ENCODE assay signal across 8 cellular contexts in the genomic region with DNA sequence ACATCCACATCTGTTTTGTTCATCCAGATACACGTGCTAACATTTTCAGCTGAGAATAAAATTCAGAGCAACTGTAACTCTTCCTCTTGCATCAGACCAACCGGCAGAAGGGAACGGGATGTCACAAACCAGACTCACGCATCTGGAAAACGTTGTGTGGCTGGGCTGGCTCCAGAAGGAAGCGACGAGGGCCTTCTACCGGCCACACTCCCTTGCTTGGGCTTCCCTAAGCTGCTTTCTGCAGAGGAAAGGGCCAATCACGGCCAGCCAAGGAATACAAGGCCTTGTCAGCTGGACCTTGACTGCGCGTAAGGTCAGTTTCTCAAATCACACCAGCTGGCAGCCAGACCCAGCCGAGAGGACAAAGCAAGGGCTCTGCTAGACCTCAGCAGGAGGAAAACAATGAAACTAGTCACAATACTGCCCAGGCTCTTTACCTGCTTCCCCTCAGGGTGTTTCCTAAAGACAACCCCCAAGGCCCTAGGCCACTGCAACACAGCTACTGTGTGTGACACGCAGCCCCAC.
DNase-seq lines count a peak whose midpoint lies in the region; ATAC-seq and TF ChIP-seq lines count a peak whose summit lies in the region.

No MANE protein-coding gene starts in this region.

- peaks cover 27% of the 10 kb centered on the region for H3K36me3 Mint-ChIP-seq in activated naive CD4-positive, alpha-beta T cell treated with anti-CD3 and anti-CD28 coated beads for 36 hours (ENCODE audit: low read depth)
- peaks cover 25% of the 10 kb centered on the region for H3K36me3 Mint-ChIP-seq in type B pancreatic cell

- no peaks in the 10 kb centered on the region for H3K9me3 Mint-ChIP-seq in activated naive CD4-positive, alpha-beta T cell treated with anti-CD3 and anti-CD28 coated beads for 36 hours
- H3K9me3 Mint-ChIP-seq in type B pancreatic cell: no peaks in the 10 kb centered on the region

- H3K27ac ChIP-seq in coronary artery: peak overlapping the region; percentile 74 to 86
- peak overlapping the region; percentile 65 to 95 for H3K27ac ChIP-seq in lung (ENCODE audit: low read depth in 1 of 2, low read length in 1 of 2)

- peak; percentile 78 for ATAC-seq in lung (ENCODE audit: insufficient read depth, low FRiP score)
- ATAC-seq in GM21381 (IDR thresholded peaks at IDR 0.05; ENCODE audit: unreplicated experiment): no peak
- no peak for ATAC-seq in GM18861 (IDR thresholded peaks at IDR 0.05; ENCODE audit: unreplicated experiment)
- no peak for ATAC-seq in HG02840 (IDR thresholded peaks at IDR 0.05; ENCODE audit: low FRiP score, unreplicated experiment)

- CTCF ChIA-PET in activated naive CD4-positive, alpha-beta T cell treated with anti-CD3 and anti-CD28 coated beads for 36 hours (lab: Charles Lee): interaction anchor here (1.1 to 1.2 kb wide), 2 partner anchors 25 to 40 kb away, joined by 3 to 4 read pairs; no protein-coding TSS in a partner anchor

- intact Hi-C loops in activated naive CD4-positive, alpha-beta T cell treated with anti-CD3 and anti-CD28 coated beads for 36 hours (cut with micrococcal nuclease): loop anchor here (2.0 kb wide), 1 partner anchor 40 kb away; no protein-coding TSS in a partner anchor

- WGBS in lung, 2 donors: 13 to 34% methylated on average over 13 of the region's 13 CpGs

- no peaks in the 10 kb centered on the region for H3K9me3 ChIP-seq in lung (ENCODE audit: control insufficient read depth in 2 of 2, insufficient read depth in 1 of 2, low read length in 1 of 2)

- H3K4me1 Mint-ChIP-seq in activated naive CD4-positive, alpha-beta T cell treated with anti-CD3 and anti-CD28 coated beads for 36 hours (ENCODE audit: low read depth): peaks cover 69% of the 10 kb centered on the region
- peaks cover 33% of the 10 kb centered on the region for H3K4me1 Mint-ChIP-seq in type B pancreatic cell (ENCODE audit: unreplicated experiment)

- peaks cover 9 to 17% of the 10 kb centered on the region in 2 donors for H3K4me1 ChIP-seq in lung (ENCODE audit: control insufficient read depth in 2 of 2, insufficient read depth in 2 of 2, low read length in 2 of 2)

- no peak for DNase-seq in activated naive CD4-positive, alpha-beta T cell treated with anti-CD3 and anti-CD28 coated beads for 36 hours
- DNase-seq in activated naive CD4-positive, alpha-beta T cell (lab: John Stamatoyannopoulos, UW): no peak
- DNase-seq in coronary artery (ENCODE audit: low spot score) (peak; percentile 88), lung (ENCODE audit: low spot score) (peak; percentile 63), type B pancreatic cell (ENCODE audit: extremely low spot score, unreplicated experiment) (peak; percentile 70)

- peak overlapping the region; percentile 22 for H3K4me3 ChIP-seq in coronary artery
- no peak overlapping the region for H3K4me3 ChIP-seq in lung

- H3K4me3 Mint-ChIP-seq in activated naive CD4-positive, alpha-beta T cell treated with anti-CD3 and anti-CD28 coated beads for 36 hours: no peak overlapping the region
- H3K4me3 Mint-ChIP-seq in type B pancreatic cell: peak overlapping the region; percentile 1

- H3K27ac Mint-ChIP-seq in activated naive CD4-positive, alpha-beta T cell treated with anti-CD3 and anti-CD28 coated beads for 36 hours: peak overlapping the region; percentile 84
- H3K27ac Mint-ChIP-seq in type B pancreatic cell: peak overlapping the region; percentile 73

- H3K27me3 Mint-ChIP-seq in activated naive CD4-positive, alpha-beta T cell treated with anti-CD3 and anti-CD28 coated beads for 36 hours (ENCODE audit: low read depth): no peaks in the 10 kb centered on the region
- no peaks in the 10 kb centered on the region for H3K27me3 Mint-ChIP-seq in type B pancreatic cell

- TF ChIP-seq CTCF in coronary artery (IDR thresholded peaks at IDR 0.05): no peak
- TF ChIP-seq CTCF in lung (IDR thresholded peaks at IDR 0.05; ENCODE audit: control extremely low read depth, extremely low read depth): no peak
- TF ChIP-seq CTCF in type B pancreatic cell (conservative IDR thresholded peaks at IDR 0.05): no peak

- peaks cover 3 to 6% of the 10 kb centered on the region in 2 donors for H3K36me3 ChIP-seq in lung (ENCODE audit: control insufficient read depth in 2 of 2, insufficient read depth in 2 of 2, low read length in 2 of 2)

- no peaks in the 10 kb centered on the region for H3K27me3 ChIP-seq in lung (ENCODE audit: control insufficient read depth, insufficient read depth)

Comparison
In these comparisons a context has a peak if more than half of its experiments do, and no peak if none do; other contexts are left out.
1. DNase-seq: peak in coronary artery (single experiment), lung (single experiment) and type B pancreatic cell (single experiment); none in activated naive CD4-positive, alpha-beta T cell treated with anti-CD3 and anti-CD28 coated beads for 36 hours (single experiment) and activated naive CD4-positive, alpha-beta T cell (0 of 4).